In genomic region chrX:96244955-96245354, GRCh38 we compare ENCODE assay signal across 1 cellular context.
TF ChIP-seq lines count a peak whose summit lies in the region.

No MANE protein-coding gene starts in this region.

TF ChIP-seq in H1, 55 proteins besides CTCF, POLR2A, EP300 and RAD21 (continued from another document):
- TF ChIP-seq, protein P1, sequence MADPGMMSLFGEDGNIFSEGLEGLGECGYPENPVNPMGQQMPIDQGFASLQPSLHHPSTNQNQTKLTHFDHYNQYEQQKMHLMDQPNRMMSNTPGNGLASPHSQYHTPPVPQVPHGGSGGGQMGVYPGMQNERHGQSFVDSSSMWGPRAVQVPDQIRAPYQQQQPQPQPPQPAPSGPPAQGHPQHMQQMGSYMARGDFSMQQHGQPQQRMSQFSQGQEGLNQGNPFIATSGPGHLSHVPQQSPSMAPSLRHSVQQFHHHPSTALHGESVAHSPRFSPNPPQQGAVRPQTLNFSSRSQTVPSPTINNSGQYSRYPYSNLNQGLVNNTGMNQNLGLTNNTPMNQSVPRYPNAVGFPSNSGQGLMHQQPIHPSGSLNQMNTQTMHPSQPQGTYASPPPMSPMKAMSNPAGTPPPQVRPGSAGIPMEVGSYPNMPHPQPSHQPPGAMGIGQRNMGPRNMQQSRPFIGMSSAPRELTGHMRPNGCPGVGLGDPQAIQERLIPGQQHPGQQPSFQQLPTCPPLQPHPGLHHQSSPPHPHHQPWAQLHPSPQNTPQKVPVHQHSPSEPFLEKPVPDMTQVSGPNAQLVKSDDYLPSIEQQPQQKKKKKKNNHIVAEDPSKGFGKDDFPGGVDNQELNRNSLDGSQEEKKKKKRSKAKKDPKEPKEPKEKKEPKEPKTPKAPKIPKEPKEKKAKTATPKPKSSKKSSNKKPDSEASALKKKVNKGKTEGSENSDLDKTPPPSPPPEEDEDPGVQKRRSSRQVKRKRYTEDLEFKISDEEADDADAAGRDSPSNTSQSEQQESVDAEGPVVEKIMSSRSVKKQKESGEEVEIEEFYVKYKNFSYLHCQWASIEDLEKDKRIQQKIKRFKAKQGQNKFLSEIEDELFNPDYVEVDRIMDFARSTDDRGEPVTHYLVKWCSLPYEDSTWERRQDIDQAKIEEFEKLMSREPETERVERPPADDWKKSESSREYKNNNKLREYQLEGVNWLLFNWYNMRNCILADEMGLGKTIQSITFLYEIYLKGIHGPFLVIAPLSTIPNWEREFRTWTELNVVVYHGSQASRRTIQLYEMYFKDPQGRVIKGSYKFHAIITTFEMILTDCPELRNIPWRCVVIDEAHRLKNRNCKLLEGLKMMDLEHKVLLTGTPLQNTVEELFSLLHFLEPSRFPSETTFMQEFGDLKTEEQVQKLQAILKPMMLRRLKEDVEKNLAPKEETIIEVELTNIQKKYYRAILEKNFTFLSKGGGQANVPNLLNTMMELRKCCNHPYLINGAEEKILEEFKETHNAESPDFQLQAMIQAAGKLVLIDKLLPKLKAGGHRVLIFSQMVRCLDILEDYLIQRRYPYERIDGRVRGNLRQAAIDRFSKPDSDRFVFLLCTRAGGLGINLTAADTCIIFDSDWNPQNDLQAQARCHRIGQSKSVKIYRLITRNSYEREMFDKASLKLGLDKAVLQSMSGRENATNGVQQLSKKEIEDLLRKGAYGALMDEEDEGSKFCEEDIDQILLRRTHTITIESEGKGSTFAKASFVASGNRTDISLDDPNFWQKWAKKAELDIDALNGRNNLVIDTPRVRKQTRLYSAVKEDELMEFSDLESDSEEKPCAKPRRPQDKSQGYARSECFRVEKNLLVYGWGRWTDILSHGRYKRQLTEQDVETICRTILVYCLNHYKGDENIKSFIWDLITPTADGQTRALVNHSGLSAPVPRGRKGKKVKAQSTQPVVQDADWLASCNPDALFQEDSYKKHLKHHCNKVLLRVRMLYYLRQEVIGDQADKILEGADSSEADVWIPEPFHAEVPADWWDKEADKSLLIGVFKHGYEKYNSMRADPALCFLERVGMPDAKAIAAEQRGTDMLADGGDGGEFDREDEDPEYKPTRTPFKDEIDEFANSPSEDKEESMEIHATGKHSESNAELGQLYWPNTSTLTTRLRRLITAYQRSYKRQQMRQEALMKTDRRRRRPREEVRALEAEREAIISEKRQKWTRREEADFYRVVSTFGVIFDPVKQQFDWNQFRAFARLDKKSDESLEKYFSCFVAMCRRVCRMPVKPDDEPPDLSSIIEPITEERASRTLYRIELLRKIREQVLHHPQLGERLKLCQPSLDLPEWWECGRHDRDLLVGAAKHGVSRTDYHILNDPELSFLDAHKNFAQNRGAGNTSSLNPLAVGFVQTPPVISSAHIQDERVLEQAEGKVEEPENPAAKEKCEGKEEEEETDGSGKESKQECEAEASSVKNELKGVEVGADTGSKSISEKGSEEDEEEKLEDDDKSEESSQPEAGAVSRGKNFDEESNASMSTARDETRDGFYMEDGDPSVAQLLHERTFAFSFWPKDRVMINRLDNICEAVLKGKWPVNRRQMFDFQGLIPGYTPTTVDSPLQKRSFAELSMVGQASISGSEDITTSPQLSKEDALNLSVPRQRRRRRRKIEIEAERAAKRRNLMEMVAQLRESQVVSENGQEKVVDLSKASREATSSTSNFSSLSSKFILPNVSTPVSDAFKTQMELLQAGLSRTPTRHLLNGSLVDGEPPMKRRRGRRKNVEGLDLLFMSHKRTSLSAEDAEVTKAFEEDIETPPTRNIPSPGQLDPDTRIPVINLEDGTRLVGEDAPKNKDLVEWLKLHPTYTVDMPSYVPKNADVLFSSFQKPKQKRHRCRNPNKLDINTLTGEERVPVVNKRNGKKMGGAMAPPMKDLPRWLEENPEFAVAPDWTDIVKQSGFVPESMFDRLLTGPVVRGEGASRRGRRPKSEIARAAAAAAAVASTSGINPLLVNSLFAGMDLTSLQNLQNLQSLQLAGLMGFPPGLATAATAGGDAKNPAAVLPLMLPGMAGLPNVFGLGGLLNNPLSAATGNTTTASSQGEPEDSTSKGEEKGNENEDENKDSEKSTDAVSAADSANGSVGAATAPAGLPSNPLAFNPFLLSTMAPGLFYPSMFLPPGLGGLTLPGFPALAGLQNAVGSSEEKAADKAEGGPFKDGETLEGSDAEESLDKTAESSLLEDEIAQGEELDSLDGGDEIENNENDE (IDR thresholded peaks at IDR 0.05; ENCODE audit: insufficient replicate concordance, low read length), result no peak
- TF ChIP-seq CBX5 (IDR thresholded peaks at IDR 0.05; ENCODE audit: low read depth, low read length) (no peak), RFX5 (IDR thresholded peaks at IDR 0.05; ENCODE audit: borderline replicate concordance, low read depth, low read length) (no peak), PHF8 (conservative IDR thresholded peaks at IDR 0.05; ENCODE audit: low read depth, low read length) (no peak), GABPA (IDR thresholded peaks at IDR 0.05; ENCODE audit: borderline replicate concordance, insufficient read depth, low read length) (no peak), JUN (IDR thresholded peaks at IDR 0.05; ENCODE audit: low read depth, low read length) (no peak), FOSL1 (IDR thresholded peaks at IDR 0.05; ENCODE audit: insufficient read depth, low read depth, low read length) (no peak), SP4 (IDR thresholded peaks at IDR 0.05; ENCODE audit: low read length) (no peak), SP2 (IDR thresholded peaks at IDR 0.05; ENCODE audit: low read length) (no peak), RXRA (IDR thresholded peaks at IDR 0.05; ENCODE audit: insufficient read depth, low read depth, low read length) (no peak), ATF3 (IDR thresholded peaks at IDR 0.05; ENCODE audit: insufficient read depth, low read depth, low read length) (no peak)
- TF ChIP-seq, protein P2, sequence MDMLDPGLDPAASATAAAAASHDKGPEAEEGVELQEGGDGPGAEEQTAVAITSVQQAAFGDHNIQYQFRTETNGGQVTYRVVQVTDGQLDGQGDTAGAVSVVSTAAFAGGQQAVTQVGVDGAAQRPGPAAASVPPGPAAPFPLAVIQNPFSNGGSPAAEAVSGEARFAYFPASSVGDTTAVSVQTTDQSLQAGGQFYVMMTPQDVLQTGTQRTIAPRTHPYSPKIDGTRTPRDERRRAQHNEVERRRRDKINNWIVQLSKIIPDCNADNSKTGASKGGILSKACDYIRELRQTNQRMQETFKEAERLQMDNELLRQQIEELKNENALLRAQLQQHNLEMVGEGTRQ (IDR thresholded peaks at IDR 0.05; ENCODE audit: low read length), result no peak
- TF ChIP-seq, protein P3, sequence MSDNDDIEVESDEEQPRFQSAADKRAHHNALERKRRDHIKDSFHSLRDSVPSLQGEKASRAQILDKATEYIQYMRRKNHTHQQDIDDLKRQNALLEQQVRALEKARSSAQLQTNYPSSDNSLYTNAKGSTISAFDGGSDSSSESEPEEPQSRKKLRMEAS (IDR thresholded peaks at IDR 0.05), result no peak
